Comparison of ENCODE assay signal across 27 cellular contexts in the genomic region with DNA sequence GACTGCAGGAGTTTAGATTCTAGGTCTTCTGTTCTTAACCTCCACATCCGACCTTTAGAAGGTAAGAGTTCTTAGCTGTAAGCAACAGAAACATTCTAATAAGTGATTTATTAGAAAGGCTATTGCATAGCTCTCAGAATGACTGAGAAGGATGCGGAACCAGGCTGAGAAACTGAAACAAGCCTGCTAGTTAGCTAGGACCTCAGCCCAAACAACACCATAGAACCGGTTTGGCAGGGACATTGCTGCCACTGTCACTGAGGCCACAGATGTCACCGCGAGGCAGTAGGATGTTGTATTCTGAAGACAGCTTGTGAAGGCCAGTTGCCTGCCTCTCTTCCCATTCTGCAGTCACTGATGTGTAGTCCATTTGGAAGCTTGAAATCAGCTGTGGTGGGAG.
A peak's percentile ranks its signal among the peaks of the same experiment; 100 is the strongest.
DNase-seq lines count a peak whose midpoint lies in the region; ATAC-seq, FAIRE-seq and TF ChIP-seq lines count a peak whose summit lies in the region.
"Had no signal": no experiment of that assay in that cellular context is flagged by ENCODE, and none has a peak within 500 bp of the region (broad histone marks: within the 10 kb centered on the region; RNA-seq: fewer than 3 reads in every experiment).

No MANE protein-coding gene starts in this region.

- no peak overlapping the region for H2BK5ac ChIP-seq in H1 (ENCODE audit: low read depth, low read length)

- no peaks in the 10 kb centered on the region for H3K9me3 ChIP-seq in H1 (ENCODE audit: insufficient read depth in 2 of 2, low read depth in 1 of 2, low read length in 1 of 2)
- no peaks in the 10 kb centered on the region for H3K9me3 ChIP-seq in naive thymus-derived CD4-positive, alpha-beta T cell (ENCODE audit: control insufficient read depth in 2 of 3, low read length in 3 of 3)
- H3K9me3 ChIP-seq: testis had no signal

- 81% methylated on average over 5 of the region's 5 CpGs; no CpG with 5 or more reads in 1 of the 2 experiments for WGBS in H1 (ENCODE audit: extremely low coverage in 1 of 2, insufficient coverage in 1 of 2, insufficient read length in 1 of 2, insufficient replicate concordance in 2 of 2, low coverage in 1 of 2, low lambda C conversion rate in 2 of 2, missing lambda C conversion rate in 1 of 2), 2 experiments

- intact Hi-C loops in naive thymus-derived CD4-positive, alpha-beta T cell (cut with micrococcal nuclease), result no loop called here
- intact Hi-C loops in CD14-positive monocyte (cut with micrococcal nuclease), result no loop called here

- H3K56ac ChIP-seq in H1 (replicated peaks; ENCODE audit: insufficient read length, low read depth, low read length), result no peak overlapping the region

- POLR2A ChIA-PET in H1 (lab: Charles Lee; ENCODE audit: partially characterized antibody), result no interaction called here
- POLR2A ChIA-PET in naive thymus-derived CD4-positive, alpha-beta T cell (lab: Charles Lee), result no interaction called here

- peaks cover 0 to 3% (median 0%) of the 10 kb centered on the region in 4 experiments; a peak in 2 of 7 replicates for H3K4me1 ChIP-seq in H1 (replicated peaks in 1 of 4; ENCODE audit: control insufficient read depth in 3 of 4, insufficient read depth in 4 of 4, low read length in 3 of 4)
- H3K4me1 ChIP-seq in naive thymus-derived CD4-positive, alpha-beta T cell (ENCODE audit: control insufficient read depth in 2 of 2, insufficient read depth in 2 of 2, low read length in 2 of 2), result no peaks in the 10 kb centered on the region
- H3K4me1 ChIP-seq: testis had no signal

- H3K27ac Mint-ChIP-seq in naive thymus-derived CD4-positive, alpha-beta T cell, result no peak overlapping the region
- H3K27ac Mint-ChIP-seq in activated CD8-positive, alpha-beta memory T cell treated with anti-CD3 and anti-CD28 coated beads, Interleukin-2, amount 10 ng/mL, durations not matched to agents 7 days and 5 days, result no peak overlapping the region
- no peak overlapping the region for H3K27ac Mint-ChIP-seq in CD14-positive monocyte
- H3K27ac Mint-ChIP-seq: activated B cell treated with CpG ODN at 0.5 μM for 24 hours; activated CD8-positive, alpha-beta T cell treated with anti-CD3 and anti-CD28 coated beads for 36 hours; dendritic cell treated with granulocyte-macrophage colony-stimulating factor and Interleukin-4, amounts not matched to agents 40 ng/mL and 50 ng/mL, for 4 days; mesothelial cell of epicardium; nephron progenitor cell; stimulated activated memory B cell treated with anti-CD40 and anti-IgM and Interleukin-4, amounts not matched to agents 10 μg/mL and 1 μg/mL and 100 μg/mL, for 72 hours; T-helper 2 cell treated with Interferon-gamma antibody and Interleukin-4, amounts not matched to agents 5 μg/mL and 100 μg/mL, for 36 hours had no signal

- DNase-seq in H1 (ENCODE audit: low read depth in 1 of 2, low spot score in 2 of 2) (no peak), CD14-positive monocyte (ENCODE audit: low spot score) (no peak)
- no peak for DNase-seq in naive thymus-derived CD4-positive, alpha-beta T cell
- no peak for DNase-seq in activated CD8-positive, alpha-beta memory T cell treated with anti-CD3 and anti-CD28 coated beads, Interleukin-2, amount 10 ng/mL, durations not matched to agents 7 days and 5 days
- DNase-seq: activated B cell treated with CpG ODN at 0.5 μM for 24 hours; activated CD8-positive, alpha-beta T cell treated with anti-CD3 and anti-CD28 coated beads for 36 hours; activated naive CD4-positive, alpha-beta T cell; activated T-cell treated with anti-CD3 and anti-CD28 coated beads, Interleukin-2, amount 50 U/mL, for 1 hour; amygdala; DMS 273 treated with DMSO at 0.1 percent for 48 hours; GDM1; Karpas-422; NCI-H187 treated with DMSO at 0.1 percent for 48 hours; NCI-H226; nephron progenitor cell; testis had no signal

- peaks cover 0 to 8% (median 6%) of the 10 kb centered on the region in 5 donors for H3K27me3 Mint-ChIP-seq in naive thymus-derived CD4-positive, alpha-beta T cell
- peaks cover 6% of the 10 kb centered on the region for H3K27me3 Mint-ChIP-seq in activated CD8-positive, alpha-beta memory T cell treated with anti-CD3 and anti-CD28 coated beads, Interleukin-2, amount 10 ng/mL, durations not matched to agents 7 days and 5 days
- peaks cover 0 to 1% (median 1%) of the 10 kb centered on the region in 3 donors for H3K27me3 Mint-ChIP-seq in CD14-positive monocyte (ENCODE audit: low read depth in 3 of 3)
- H3K27me3 Mint-ChIP-seq: activated B cell treated with CpG ODN at 0.5 μM for 24 hours; dendritic cell treated with granulocyte-macrophage colony-stimulating factor and Interleukin-4, amounts not matched to agents 40 ng/mL and 50 ng/mL, for 4 days; stimulated activated memory B cell treated with anti-CD40 and anti-IgM and Interleukin-4, amounts not matched to agents 10 μg/mL and 1 μg/mL and 100 μg/mL, for 72 hours had no signal

- H3K9ac ChIP-seq in H1 (replicated peaks in 1 of 4; ENCODE audit: extremely low read depth in 1 of 4, low read depth in 3 of 4, low read length in 3 of 4), result no peak overlapping the region

- no peak overlapping the region for H3K4me2 ChIP-seq in H1 (ENCODE audit: insufficient read depth in 1 of 2, low read depth in 2 of 2, low read length in 2 of 2)

- H3K36me3 Mint-ChIP-seq in naive thymus-derived CD4-positive, alpha-beta T cell, result no peaks in the 10 kb centered on the region
- H3K36me3 Mint-ChIP-seq in activated CD8-positive, alpha-beta memory T cell treated with anti-CD3 and anti-CD28 coated beads, Interleukin-2, amount 10 ng/mL, durations not matched to agents 7 days and 5 days, result no peaks in the 10 kb centered on the region
- H3K36me3 Mint-ChIP-seq in CD14-positive monocyte, result no peaks in the 10 kb centered on the region
- H3K36me3 Mint-ChIP-seq: mesothelial cell of epicardium; stimulated activated memory B cell treated with anti-CD40 and anti-IgM and Interleukin-4, amounts not matched to agents 10 μg/mL and 1 μg/mL and 100 μg/mL, for 72 hours had no signal

- TF ChIP-seq EP300 in H1 (IDR thresholded peaks at IDR 0.05; ENCODE audit: borderline replicate concordance in 1 of 2, low read depth in 2 of 2, low read length in 2 of 2), result no peak

- H3K4me1 Mint-ChIP-seq in naive thymus-derived CD4-positive, alpha-beta T cell, result no peaks in the 10 kb centered on the region
- no peaks in the 10 kb centered on the region for H3K4me1 Mint-ChIP-seq in activated CD8-positive, alpha-beta memory T cell treated with anti-CD3 and anti-CD28 coated beads, Interleukin-2, amount 10 ng/mL, durations not matched to agents 7 days and 5 days
- no peaks in the 10 kb centered on the region for H3K4me1 Mint-ChIP-seq in CD14-positive monocyte
- H3K4me1 Mint-ChIP-seq: activated B cell treated with CpG ODN at 0.5 μM for 24 hours; stimulated activated memory B cell treated with anti-CD40 and anti-IgM and Interleukin-4, amounts not matched to agents 10 μg/mL and 1 μg/mL and 100 μg/mL, for 72 hours had no signal

- no peak for TF ChIP-seq POLR2A in H1 (IDR thresholded peaks at IDR 0.05; ENCODE audit: control extremely low read depth in 1 of 2, low read depth in 2 of 2, low read length in 2 of 2)

- ATAC-seq in GM18861 (IDR thresholded peaks at IDR 0.05; ENCODE audit: unreplicated experiment), result peak; percentile 91
- peak; percentile 72 for ATAC-seq in GM19452 (IDR thresholded peaks at IDR 0.05; ENCODE audit: unreplicated experiment)
- peak; percentile 86 for ATAC-seq in HG02938 (IDR thresholded peaks at IDR 0.05; ENCODE audit: unreplicated experiment)
- ATAC-seq in naive thymus-derived CD4-positive, alpha-beta T cell, result no peak
- ATAC-seq in GM19023 (IDR thresholded peaks at IDR 0.05; ENCODE audit: unreplicated experiment), result no peak
- ATAC-seq in activated CD8-positive, alpha-beta memory T cell treated with anti-CD3 and anti-CD28 coated beads, Interleukin-2, amount 10 ng/mL, durations not matched to agents 7 days and 5 days, result no peak
- ATAC-seq: activated CD8-positive, alpha-beta T cell treated with anti-CD3 and anti-CD28 coated beads for 36 hours; Panc1; stimulated activated memory B cell treated with anti-CD40 and anti-IgM and Interleukin-4, amounts not matched to agents 10 μg/mL and 1 μg/mL and 100 μg/mL, for 72 hours had no signal

- H3K4ac ChIP-seq in H1 (replicated peaks; ENCODE audit: insufficient read length, low read depth, low read length), result no peak overlapping the region

- no peaks in the 10 kb centered on the region for H3K9me3 Mint-ChIP-seq in naive thymus-derived CD4-positive, alpha-beta T cell
- no peaks in the 10 kb centered on the region for H3K9me3 Mint-ChIP-seq in activated CD8-positive, alpha-beta memory T cell treated with anti-CD3 and anti-CD28 coated beads, Interleukin-2, amount 10 ng/mL, durations not matched to agents 7 days and 5 days (ENCODE audit: low read depth)
- H3K9me3 Mint-ChIP-seq in CD14-positive monocyte, result no peaks in the 10 kb centered on the region
- H3K9me3 Mint-ChIP-seq: activated B cell treated with CpG ODN at 0.5 μM for 24 hours; activated CD8-positive, alpha-beta T cell treated with anti-CD3 and anti-CD28 coated beads for 36 hours; dendritic cell treated with granulocyte-macrophage colony-stimulating factor and Interleukin-4, amounts not matched to agents 40 ng/mL and 50 ng/mL, for 4 days; mesothelial cell of epicardium; nephron progenitor cell; stimulated activated memory B cell treated with anti-CD40 and anti-IgM and Interleukin-4, amounts not matched to agents 10 μg/mL and 1 μg/mL and 100 μg/mL, for 72 hours; T-helper 2 cell treated with Interferon-gamma antibody and Interleukin-4, amounts not matched to agents 5 μg/mL and 100 μg/mL, for 36 hours had no signal

- no peak overlapping the region for H4K91ac ChIP-seq in H1 (replicated peaks; ENCODE audit: insufficient read length, low read length)

- H3K23me2 ChIP-seq in H1 (ENCODE audit: low read depth, low read length), result no peaks in the 10 kb centered on the region

- H3K18ac ChIP-seq in H1 (ENCODE audit: extremely low read depth, low read length), result no peak overlapping the region

- H2BK15ac ChIP-seq in H1 (ENCODE audit: low read length), result no peak overlapping the region

- no peak overlapping the region for H2BK12ac ChIP-seq in H1 (ENCODE audit: low read depth, low read length)

- H4K8ac ChIP-seq in H1 (ENCODE audit: extremely low read depth, insufficient read depth, low read length), result no peak overlapping the region

- H3K79me1 ChIP-seq in H1 (ENCODE audit: low read depth, low read length), result no peaks in the 10 kb centered on the region

- no peak overlapping the region for H3K14ac ChIP-seq in H1 (ENCODE audit: insufficient read length)

- H3K79me2 ChIP-seq in H1 (ENCODE audit: control insufficient read depth in 1 of 2, insufficient read depth in 2 of 2, low read length in 2 of 2), result no peaks in the 10 kb centered on the region

- H3K27me3 ChIP-seq in H1 (replicated peaks in 1 of 4; ENCODE audit: control insufficient read depth in 3 of 4, extremely low read depth in 1 of 4, insufficient read depth in 3 of 4, low read length in 3 of 4), result no peaks in the 10 kb centered on the region
- H3K27me3 ChIP-seq in naive thymus-derived CD4-positive, alpha-beta T cell (ENCODE audit: control insufficient read depth in 2 of 2, insufficient read depth in 2 of 2, low read length in 2 of 2), result no peaks in the 10 kb centered on the region
- H3K27me3 ChIP-seq: cardiac muscle cell, testis had no signal

- TF ChIP-seq RAD21 in H1 (IDR thresholded peaks at IDR 0.05 in 1 of 2, conservative IDR thresholded peaks at IDR 0.05 in 1 of 2; ENCODE audit: low read depth in 2 of 2, low read length in 2 of 2), result no peak

- TF ChIP-seq CTCF in H1 (IDR thresholded peaks at IDR 0.05; ENCODE audit: control extremely low read depth in 1 of 3, insufficient read depth in 1 of 3, low read depth in 1 of 3, low read length in 3 of 3) (no peak), CD14-positive monocyte (IDR thresholded peaks at IDR 0.05) (no peak)

- no peaks in the 10 kb centered on the region for H4K20me1 ChIP-seq in H1 (replicated peaks in 1 of 2; ENCODE audit: control insufficient read depth in 1 of 2, insufficient read depth in 2 of 2, low read length in 2 of 2)

- no peak overlapping the region for H2AK5ac ChIP-seq in H1 (ENCODE audit: low read depth, low read length)

- H3K23ac ChIP-seq in H1 (ENCODE audit: insufficient read length), result no peak overlapping the region

- H2BK20ac ChIP-seq in H1 (ENCODE audit: low read length), result no peak overlapping the region

- FAIRE-seq in H1 (lab: Jason Lieb, UNC), result no peak
- FAIRE-seq: endothelial cell of umbilical vein had no signal

- H3K27ac ChIP-seq in H1 (ENCODE audit: low read depth, low read length), result no peak overlapping the region
- no peak overlapping the region for H3K27ac ChIP-seq in naive thymus-derived CD4-positive, alpha-beta T cell (ENCODE audit: low read depth, low read length)
- H3K27ac ChIP-seq: cardiac muscle cell, testis had no signal

- CTCF ChIA-PET in H1 (lab: Charles Lee; ENCODE audit: partially characterized antibody), result no interaction called here
- CTCF ChIA-PET in naive thymus-derived CD4-positive, alpha-beta T cell (lab: Charles Lee), result no interaction called here
- CTCF ChIA-PET in activated CD8-positive, alpha-beta memory T cell treated with anti-CD3 and anti-CD28 coated beads, Interleukin-2, amount 10 ng/mL, durations not matched to agents 7 days and 5 days (lab: Charles Lee), result no interaction called here

- no peak overlapping the region for H4K5ac ChIP-seq in H1 (ENCODE audit: insufficient read length, low read depth, low read length)

- no peak overlapping the region for H3K4me3 Mint-ChIP-seq in naive thymus-derived CD4-positive, alpha-beta T cell
- no peak overlapping the region for H3K4me3 Mint-ChIP-seq in activated CD8-positive, alpha-beta memory T cell treated with anti-CD3 and anti-CD28 coated beads, Interleukin-2, amount 10 ng/mL, durations not matched to agents 7 days and 5 days
- H3K4me3 Mint-ChIP-seq in CD14-positive monocyte, result no peak overlapping the region
- H3K4me3 Mint-ChIP-seq: activated B cell treated with CpG ODN at 0.5 μM for 24 hours; activated CD8-positive, alpha-beta T cell treated with anti-CD3 and anti-CD28 coated beads for 36 hours; dendritic cell treated with granulocyte-macrophage colony-stimulating factor and Interleukin-4, amounts not matched to agents 40 ng/mL and 50 ng/mL, for 4 days; mesothelial cell of epicardium; nephron progenitor cell; stimulated activated memory B cell treated with anti-CD40 and anti-IgM and Interleukin-4, amounts not matched to agents 10 μg/mL and 1 μg/mL and 100 μg/mL, for 72 hours; T-helper 2 cell treated with Interferon-gamma antibody and Interleukin-4, amounts not matched to agents 5 μg/mL and 100 μg/mL, for 36 hours had no signal

- no peak overlapping the region for H2AFZ ChIP-seq in H1 (ENCODE audit: low read length)

- no peaks in the 10 kb centered on the region for H3K36me3 ChIP-seq in H1 (ENCODE audit: control insufficient read depth in 2 of 4, insufficient read depth in 4 of 4, low read length in 3 of 4)
- H3K36me3 ChIP-seq in naive thymus-derived CD4-positive, alpha-beta T cell (ENCODE audit: control insufficient read depth in 2 of 3, insufficient read depth in 3 of 3, low read length in 3 of 3), result no peaks in the 10 kb centered on the region
- H3K36me3 ChIP-seq: cardiac muscle cell had no signal

- H2BK120ac ChIP-seq in H1 (replicated peaks; ENCODE audit: low read depth, low read length), result peak overlapping the region; percentile 54

- H3K4me3 ChIP-seq in H1 (ENCODE audit: extremely low read depth in 1 of 4, insufficient read depth in 2 of 4, low read depth in 3 of 4, low read length in 4 of 4), result no peak overlapping the region
- no peak overlapping the region for H3K4me3 ChIP-seq in naive thymus-derived CD4-positive, alpha-beta T cell (ENCODE audit: low read length)
- H3K4me3 ChIP-seq: cardiac muscle cell, testis had no signal

Comparison
In these comparisons a context has a peak if more than half of its experiments do, and no peak if none do; other contexts are left out.
1. ATAC-seq: peak in GM18861 (single experiment), GM19452 (single experiment) and HG02938 (single experiment); none in naive thymus-derived CD4-positive, alpha-beta T cell (single experiment), GM19023 (single experiment) and activated CD8-positive, alpha-beta memory T cell treated with anti-CD3 and anti-CD28 coated beads, Interleukin-2, amount 10 ng/mL, durations not matched to agents 7 days and 5 days (single experiment).